Comparison of ENCODE assay signal across 33 cellular contexts in the genomic region with DNA sequence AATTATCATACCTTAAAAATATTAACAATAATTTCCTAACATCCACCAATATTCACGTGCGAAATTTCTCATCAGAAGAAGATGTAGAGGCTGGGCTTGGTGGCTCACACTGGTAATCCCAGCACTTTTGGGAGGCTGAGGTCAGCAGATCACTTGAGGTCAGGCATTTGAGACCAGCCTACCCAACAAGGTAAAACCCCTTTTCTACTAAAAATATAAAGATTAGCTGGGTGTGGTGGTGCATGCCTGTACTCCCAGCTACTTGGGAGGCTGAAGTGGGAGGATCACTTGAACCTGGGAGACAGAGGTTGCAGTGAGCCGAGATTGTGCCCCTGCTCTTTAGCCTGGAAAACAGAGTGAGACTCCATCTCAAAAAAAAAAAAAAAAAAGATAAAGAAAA.
"Had no signal": no experiment of that assay in that cellular context is flagged by ENCODE, and none has a peak within 500 bp of the region (broad histone marks: within the 10 kb centered on the region; RNA-seq: fewer than 3 reads in every experiment).

No MANE protein-coding gene starts in this region.

- ATAC-seq: heart right ventricle; left lung; lower lobe of right lung; natural killer cell; sciatic nerve; stimulated activated naive B cell treated with anti-CD40 and anti-IgM and Interleukin-4, amounts not matched to agents 10 μg/mL and 1 μg/mL and 100 μg/mL, for 72 hours; stimulated activated naive CD8-positive, alpha-beta T cell treated with anti-CD3 and anti-CD28 coated beads, Interleukin-15, Interleukin-2, amounts not matched to agents 100 U/mL and 50 U/mL, for 24 hours had no signal

- H3K36me3 ChIP-seq: heart right ventricle, left lung, lower lobe of right lung, neural progenitor cell, neutrophil, ovary, right atrium auricular region, suprapubic skin, thoracic aorta, tibial artery, uterus had no signal

- H3K36me3 Mint-ChIP-seq: immature natural killer cell; mesothelial cell of epicardium; naive B cell; natural killer cell; stimulated activated naive B cell treated with anti-CD40 and anti-IgM and Interleukin-4, amounts not matched to agents 10 μg/mL and 1 μg/mL and 100 μg/mL, for 72 hours had no signal

- H3K9me3 ChIP-seq: heart right ventricle, left lung, lower lobe of right lung, neutrophil, ovary, right atrium auricular region, suprapubic skin, thoracic aorta, tibial artery, uterus had no signal

- DNase-seq: heart right ventricle; hippocampal formation; immature natural killer cell; kidney; left colon; left lung; lower lobe of right lung; mammary epithelial cell; mesendoderm; naive B cell; natural killer cell; nephron progenitor cell; occipital lobe; ovary; stimulated activated CD4-positive, alpha-beta T cell treated with anti-CD3 and anti-CD28 coated beads, Interleukin-12 subunit alpha, Interleukin-12 subunit beta, amount 100 ng/mL, for 4 hours; stimulated activated CD4-positive, alpha-beta T cell treated with anti-CD3 and anti-CD28 coated beads, Interleukin-15, amount 100 ng/mL, for 24 hours; stimulated activated CD4-positive, alpha-beta T cell treated with anti-CD3 and anti-CD28 coated beads, Interleukin-2, amount 100 ng/mL, for 24 hours; stimulated activated CD4-positive, alpha-beta T cell treated with anti-CD3 and anti-CD28 coated beads, Interleukin-4, amount 100 ng/mL, for 1 hour; stimulated activated naive B cell treated with anti-CD40 and anti-IgM and Interleukin-4, amounts not matched to agents 10 μg/mL and 1 μg/mL and 100 μg/mL, for 72 hours; stimulated activated naive CD8-positive, alpha-beta T cell treated with anti-CD3 and anti-CD28 coated beads, Interleukin-15, Interleukin-2, amounts not matched to agents 100 U/mL and 50 U/mL, for 24 hours; tibial artery; uterus had no signal

- H2AFZ ChIP-seq: neural progenitor cell had no signal

- FAIRE-seq: islet of Langerhans, kidney had no signal

- H3K27me3 ChIP-seq: heart right ventricle, left lung, neutrophil, ovary, right atrium auricular region, suprapubic skin, tibial artery, uterus had no signal

- H3K4me3 ChIP-seq: heart right ventricle, left lung, lower lobe of right lung, neural progenitor cell, ovary, right atrium auricular region, skin epidermis, suprapubic skin, thoracic aorta, tibial artery, uterus had no signal

- H3K27ac ChIP-seq: heart right ventricle, left lung, lower lobe of right lung, neural progenitor cell, neutrophil, ovary, right atrium auricular region, skin epidermis, suprapubic skin, thoracic aorta, uterus had no signal

- H3K4me3 Mint-ChIP-seq: immature natural killer cell; mesothelial cell of epicardium; naive B cell; natural killer cell; nephron progenitor cell; neural progenitor cell; stimulated activated naive B cell treated with anti-CD40 and anti-IgM and Interleukin-4, amounts not matched to agents 10 μg/mL and 1 μg/mL and 100 μg/mL, for 72 hours; type B pancreatic cell had no signal

- H3K9me3 Mint-ChIP-seq: immature natural killer cell; mesothelial cell of epicardium; natural killer cell; nephron progenitor cell; stimulated activated naive B cell treated with anti-CD40 and anti-IgM and Interleukin-4, amounts not matched to agents 10 μg/mL and 1 μg/mL and 100 μg/mL, for 72 hours; type B pancreatic cell had no signal

- H3K4me1 Mint-ChIP-seq: immature natural killer cell; naive B cell; natural killer cell; stimulated activated naive B cell treated with anti-CD40 and anti-IgM and Interleukin-4, amounts not matched to agents 10 μg/mL and 1 μg/mL and 100 μg/mL, for 72 hours had no signal

- H3K27ac Mint-ChIP-seq: immature natural killer cell; mesothelial cell of epicardium; naive B cell; natural killer cell; nephron progenitor cell; neural progenitor cell; progenitor cell of endocrine pancreas; stimulated activated naive B cell treated with anti-CD40 and anti-IgM and Interleukin-4, amounts not matched to agents 10 μg/mL and 1 μg/mL and 100 μg/mL, for 72 hours; type B pancreatic cell had no signal

- H3K4me2 ChIP-seq: neural progenitor cell had no signal

- H3K4me1 ChIP-seq: lower lobe of right lung, uterus had no signal

- H3K9ac ChIP-seq: neural progenitor cell had no signal

- H3K27me3 Mint-ChIP-seq: progenitor cell of endocrine pancreas had no signal
